In the genomic region with DNA sequence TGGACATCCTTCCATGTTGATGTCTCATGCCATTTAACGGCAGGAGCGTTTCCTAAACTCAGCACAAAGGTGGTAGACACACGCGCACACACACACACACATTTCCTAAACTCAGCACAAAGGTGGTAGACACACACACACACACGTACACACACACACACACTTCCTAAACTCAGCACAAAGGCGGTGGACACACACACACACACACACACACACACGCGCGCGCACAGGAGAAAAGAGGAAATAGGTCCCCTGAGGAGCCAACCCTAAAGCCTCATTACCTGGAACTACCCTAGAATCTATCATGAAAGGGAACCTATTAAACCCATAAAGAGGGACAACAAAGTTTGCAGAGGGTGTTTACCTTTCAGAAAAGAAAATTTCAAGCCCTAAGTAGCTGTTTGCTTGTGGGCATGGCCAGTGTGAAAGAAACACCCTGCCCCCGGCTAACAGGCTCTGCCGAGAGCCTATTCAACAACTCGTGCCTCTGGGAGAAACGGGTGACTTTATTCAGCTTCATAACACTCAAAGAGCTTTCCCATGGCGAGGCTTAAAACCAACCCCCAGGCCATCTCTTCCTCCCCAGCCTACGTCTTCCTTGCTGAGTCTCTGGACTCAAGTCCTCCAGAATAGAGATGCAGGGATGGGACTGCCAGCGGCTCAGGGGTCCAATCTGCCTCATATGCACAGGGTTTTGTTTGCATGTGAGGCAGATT, we compare ENCODE assay signal across 9 cellular contexts. TPM values are rescaled to one million over a fixed set of nuclear protein-coding genes. Genes with fewer than 3 reads are reported as not detected.
DNase-seq lines count a peak whose midpoint lies in the region; ATAC-seq, FAIRE-seq and TF ChIP-seq lines count a peak whose summit lies in the region.
"Had no signal": no experiment of that assay in that cellular context is flagged by ENCODE, and none has a peak within 500 bp of the region (broad histone marks: within the 10 kb centered on the region; RNA-seq: fewer than 3 reads in every experiment).

No MANE protein-coding gene starts in this region.

- RAD21 ChIA-PET in GM12878 (lab: Charles Lee; ENCODE audit: unreplicated experiment) = no interaction called here

- no peak overlapping the region for H2AFZ ChIP-seq in GM12878 (ENCODE audit: control insufficient read depth, low read depth, low read length)

- no peak for TF ChIP-seq CTCF in GM12878 (IDR thresholded peaks at IDR 0.05 in 2 of 3, conservative IDR thresholded peaks at IDR 0.05 in 1 of 3; ENCODE audit: control insufficient read depth in 2 of 3, extremely low read depth in 1 of 3, insufficient read depth in 1 of 3, low read depth in 3 of 3, low read length in 3 of 3)

- no peaks in the 10 kb centered on the region for H3K9me3 ChIP-seq in GM12878 (replicated peaks; ENCODE audit: control insufficient read depth, insufficient read depth, low read length)

- H4K20me1 ChIP-seq in GM12878 (ENCODE audit: control insufficient read depth, insufficient read depth) = no peaks in the 10 kb centered on the region

- BruUV-seq in GM12878 (replicated peaks; lab: Mats Ljungman, UMichigan) = no TSS peak

- no peak for TF ChIP-seq RAD21 in GM12878 (IDR thresholded peaks at IDR 0.05; ENCODE audit: insufficient read depth, low read depth, low read length)

- no peak for TF ChIP-seq POLR2A in GM12878 (IDR thresholded peaks at IDR 0.05; ENCODE audit: low read depth, low read length)

- H3K36me3 ChIP-seq in GM12878 (ENCODE audit: control insufficient read depth in 2 of 2, insufficient read depth in 2 of 2, low read length in 1 of 2) (peaks cover 0 to 6% of the 10 kb centered on the region in 2 experiments; a peak in 3 of 4 replicates), H7 (replicated peaks; ENCODE audit: control insufficient read depth, insufficient read depth, low read length) (no peaks in the 10 kb centered on the region; the same call in 1 of the 2 replicates)

- DNase-seq in stimulated activated CD4-positive, alpha-beta T cell treated with anti-CD3 and anti-CD28 coated beads, Interleukin-4, amount 100 ng/mL, for 1 hour = peak; percentile 9
- DNase-seq in stimulated activated CD4-positive, alpha-beta T cell treated with anti-CD3 and anti-CD28 coated beads, Interleukin-2, amount 100 ng/mL, for 48 hours = no peak
- peak; percentile 60 for DNase-seq in NCI-H2227 treated with DMSO at 0.1 percent for 48 hours (lab: John Stamatoyannopoulos, UW)
- DNase-seq in GM12878 (ENCODE audit: low read depth, low spot score) = no peak
- no peak for DNase-seq in H7
- DNase-seq in HPDE6-E6E7 (ENCODE audit: extremely low spot score) = no peak
- no peak for DNase-seq in NCI-H226
- DNase-seq: NCI-H82 had no signal

- WGBS in GM12878 (ENCODE audit: insufficient coverage, insufficient replicate concordance, low lambda C conversion rate, missing lambda C conversion rate) = 59% methylated on average over 16 of the region's 17 CpGs

- no peak for TF ChIP-seq EP300 in GM12878 (IDR thresholded peaks at IDR 0.05; ENCODE audit: borderline replicate concordance in 1 of 2, control insufficient read depth in 1 of 2, low read depth in 2 of 2, low read length in 2 of 2)

- ATAC-seq in GM12878 = no peak
- ATAC-seq in HG03457 (IDR thresholded peaks at IDR 0.05; ENCODE audit: unreplicated experiment) = no peak

- no peak overlapping the region for H3K4me2 ChIP-seq in GM12878 (ENCODE audit: control insufficient read depth, insufficient read depth)

- H3K27me3 ChIP-seq in GM12878 (replicated peaks in 1 of 2; ENCODE audit: control insufficient read depth in 2 of 2, insufficient read depth in 2 of 2, low read length in 1 of 2) (no peaks in the 10 kb centered on the region), H7 (ENCODE audit: control insufficient read depth, insufficient read depth, low read length) (no peaks in the 10 kb centered on the region)

- no peaks in the 10 kb centered on the region for H3K4me1 ChIP-seq in GM12878 (ENCODE audit: control insufficient read depth, insufficient read depth, low read length)

- FAIRE-seq in GM12878 (lab: Jason Lieb, UNC) = peak; percentile 38

- intact Hi-C loops in GM12878 (cut with micrococcal nuclease; ENCODE audit: unreplicated experiment) = no loop called here

- H3K9ac ChIP-seq in GM12878 (ENCODE audit: control insufficient read depth, insufficient read depth, low read length) = no peak overlapping the region

- SMC1A ChIA-PET in GM12878 (lab: Charles Lee; ENCODE audit: uncharacterized antibody, unreplicated experiment) = no interaction called here

- H3K79me2 ChIP-seq in GM12878 (ENCODE audit: control insufficient read depth, insufficient read depth, low read length) = no peaks in the 10 kb centered on the region

- POLR2A ChIA-PET in GM12878 (lab: Charles Lee) = no interaction called here

- CTCF ChIA-PET in GM12878 (lab: Yijun Ruan, JAX) = interaction anchor here (1.1 kb wide), 1 partner anchor 123 kb away, joined by 3 read pairs; no protein-coding TSS in a partner anchor

- H3K4me3 ChIP-seq in GM12878 (no peak overlapping the region), H7 (ENCODE audit: insufficient read depth, low read depth, low read length) (no peak overlapping the region)

- in situ Hi-C loops in GM12878 (cut with MboI) = no loop called here

- no peak overlapping the region for H3K27ac ChIP-seq in GM12878 (ENCODE audit: control insufficient read depth, insufficient read depth)

TF ChIP-seq in GM12878, 131 proteins besides CTCF, POLR2A, EP300 and RAD21:
- TF ChIP-seq ATF3 (IDR thresholded peaks at IDR 0.05; ENCODE audit: borderline replicate concordance, extremely low read depth, low read depth, low read length) (no peak), RUNX3 (IDR thresholded peaks at IDR 0.05; ENCODE audit: low read length) (no peak), HDAC2 (IDR thresholded peaks at IDR 0.05) (no peak), ZBTB33 (IDR thresholded peaks at IDR 0.05) (no peak)

RNA-seq across cellular contexts. Expression of gene SLC8B1, which starts 31.8 kb away (rescaled TPM):
- total RNA-seq in GM12878 (2013; cell fraction: nucleolus; rRNA removed) = 39.5 and 55.8 TPM in 2 replicates
- total RNA-seq in GM12878 (2014; rRNA removed) (4.7 and 7.0 TPM in 2 replicates), GM12878 (2014; rRNA removed; fragmentation: Illumina TruSeq; extraction: Trizol) (4.0 and 4.3 TPM in 2 replicates), GM12878 (2021) (6.9 and 9.5 TPM in 2 replicates)
- polyA plus RNA-seq in GM12878 (2011; ENCODE audit: low read depth) = 2.5 TPM
- polyA plus RNA-seq in GM12878 (2011; rRNA removed) (6.5 and 12.3 TPM in 2 replicates), GM12878 (2014; fragmentation: Illumina TruSeq; extraction: Trizol) (4.3 and 4.9 TPM in 2 replicates), GM12878 (2014; fragmentation: Nextera tagmentation; extraction: Ambion mirVana) (under 1 TPM; 0.18 to 0.20 TPM), GM12878 (2014; rRNA removed) (7.8 and 8.4 TPM in 2 replicates), GM12878 (2016; fragmentation: Nextera tagmentation; extraction: Ambion mirVana) (1 to 10 TPM; 6.5 to 8.7 TPM)
- 18.4 and 21.2 TPM in 2 replicates for polyA plus RNA-seq in GM12878 (2011; cell fraction: cytosol; rRNA removed)
- 30.6 and 34.0 TPM in 2 replicates for polyA plus RNA-seq in GM12878 (2011; cell fraction: nucleus; rRNA removed)
- 5.1 and 6.7 TPM in 2 replicates for polyA plus RNA-seq in GM12878 (2012)
- polyA minus RNA-seq in GM12878 (2011; rRNA and poly(A)+ RNA removed) = 15.9 and 28.0 TPM in 2 replicates
- 4.3 and 6.4 TPM in 2 replicates for polyA minus RNA-seq in GM12878 (2011; cell fraction: cytosol; rRNA and poly(A)+ RNA removed)
- 11.2 and 20.4 TPM in 2 replicates for polyA minus RNA-seq in GM12878 (2011; cell fraction: nucleus; rRNA and poly(A)+ RNA removed)
- total RNA-seq in H7 (2014; rRNA removed; shearing (Covaris generic)) = 10.7 and 16.7 TPM in 2 replicates

RNA-seq across cellular contexts. Expression of gene PLBD2, which starts 55.3 kb away (rescaled TPM):
- total RNA-seq in GM12878 (2013; cell fraction: nucleolus; rRNA removed) = 17.2 and 18.3 TPM in 2 replicates
- 3.3 and 4.8 TPM in 2 replicates for total RNA-seq in GM12878 (2014; rRNA removed)
- total RNA-seq in GM12878 (2014; rRNA removed; fragmentation: Illumina TruSeq; extraction: Trizol) = 1.1 and 1.4 TPM in 2 replicates
- 16.6 and 16.8 TPM in 2 replicates for total RNA-seq in GM12878 (2021)
- 5.3 TPM for polyA plus RNA-seq in GM12878 (2011; ENCODE audit: low read depth)
- 2.4 and 5.0 TPM in 2 replicates for polyA plus RNA-seq in GM12878 (2011; rRNA removed)
- 7.0 and 8.4 TPM in 2 replicates for polyA plus RNA-seq in GM12878 (2011; cell fraction: cytosol; rRNA removed)
- 6.0 and 9.9 TPM in 2 replicates for polyA plus RNA-seq in GM12878 (2011; cell fraction: nucleus; rRNA removed)
- polyA plus RNA-seq in GM12878 (2012) = 6.8 and 7.4 TPM in 2 replicates
- 9.2 and 9.6 TPM in 2 replicates for polyA plus RNA-seq in GM12878 (2014; fragmentation: Illumina TruSeq; extraction: Trizol)
- polyA plus RNA-seq in GM12878 (2014; fragmentation: Nextera tagmentation; extraction: Ambion mirVana) = 1 to 10 TPM; 1.6 to 2.3 TPM
- polyA plus RNA-seq in GM12878 (2014; rRNA removed) = 6.9 and 7.8 TPM in 2 replicates
- polyA plus RNA-seq in GM12878 (2016; fragmentation: Nextera tagmentation; extraction: Ambion mirVana) = 10 to 100 TPM in 1 of 2 experiments, 1 to 10 TPM in 1; 9.3 to 14.9 TPM
- 6.9 and 8.5 TPM in 2 replicates for polyA minus RNA-seq in GM12878 (2011; rRNA and poly(A)+ RNA removed)
- polyA minus RNA-seq in GM12878 (2011; cell fraction: cytosol; rRNA and poly(A)+ RNA removed) = 6.9 and 9.3 TPM in 2 replicates
- 2.8 and 5.1 TPM in 2 replicates for polyA minus RNA-seq in GM12878 (2011; cell fraction: nucleus; rRNA and poly(A)+ RNA removed)
- total RNA-seq in H7 (2014; rRNA removed; shearing (Covaris generic)) = 12.6 and 12.7 TPM in 2 replicates

Comparison
In these comparisons a context has a peak if more than half of its experiments do, and no peak if none do; other contexts are left out.
1. DNase-seq: peak in stimulated activated CD4-positive, alpha-beta T cell treated with anti-CD3 and anti-CD28 coated beads, Interleukin-4, amount 100 ng/mL, for 1 hour (single experiment) and NCI-H2227 treated with DMSO at 0.1 percent for 48 hours (single experiment); none in stimulated activated CD4-positive, alpha-beta T cell treated with anti-CD3 and anti-CD28 coated beads, Interleukin-2, amount 100 ng/mL, for 48 hours (0 of 2), GM12878 (single experiment), H7 (single experiment), HPDE6-E6E7 (single experiment) and NCI-H226 (single experiment).